Comparison of ENCODE assay signal across 8 cellular contexts in the genomic region with DNA sequence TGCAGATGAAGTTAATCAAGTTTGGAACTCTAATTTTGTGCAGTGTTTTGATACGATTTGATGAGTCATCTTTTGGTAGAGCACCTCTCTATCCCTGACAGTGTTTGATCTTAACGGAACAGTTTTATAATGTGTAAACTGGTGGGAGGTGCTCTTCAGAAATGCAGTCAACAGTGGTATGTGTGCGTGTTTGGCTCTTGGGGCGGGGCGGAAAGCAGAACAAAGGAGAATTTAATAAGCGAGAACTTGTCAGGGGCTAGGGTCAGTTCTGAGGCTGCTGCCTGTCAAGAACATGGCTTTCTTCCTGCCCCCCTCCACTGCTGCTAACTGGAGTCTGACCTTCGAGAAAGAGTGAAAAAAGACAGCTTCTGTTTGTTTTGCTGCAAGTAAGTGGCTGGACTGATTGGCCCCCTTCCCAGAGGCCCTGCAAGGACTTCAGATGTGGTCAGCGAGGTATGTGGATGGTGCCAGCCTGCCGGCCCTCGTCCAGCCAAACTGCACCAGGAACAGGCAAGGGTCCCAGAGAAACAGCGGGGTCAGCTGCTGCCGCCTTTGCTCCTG. TPM values are rescaled to one million over a fixed set of nuclear protein-coding genes. Genes with fewer than 3 reads are reported as not detected.
DNase-seq lines count a peak whose midpoint lies in the region; ATAC-seq lines count a peak whose summit lies in the region.

No MANE protein-coding gene starts in this region.

- POLR2A ChIA-PET in activated CD8-positive, alpha-beta T cell treated with anti-CD3 and anti-CD28 coated beads, Interleukin-2, amount 10 ng/mL, durations not matched to agents 7 days and 5 days (lab: Charles Lee), result interaction anchor here (0.9 to 1.2 kb wide), 3 partner anchors 31 to 67 kb away, joined by 3 to 4 read pairs (median 4); no protein-coding TSS in a partner anchor

- H3K4me3 ChIP-seq in HUES64 (ENCODE audit: low read length) (no peak overlapping the region), endocrine pancreas (ENCODE audit: control insufficient read depth, insufficient read depth, low read length) (peak overlapping the region; percentile 22)

- peaks cover 72% of the 10 kb centered on the region for H3K36me3 ChIP-seq in HUES64 (ENCODE audit: insufficient read depth, low read length)
- no peaks in the 10 kb centered on the region for H3K36me3 ChIP-seq in endocrine pancreas (ENCODE audit: control insufficient read depth, insufficient read depth, low read length)

- ATAC-seq in activated CD8-positive, alpha-beta T cell treated with anti-CD3 and anti-CD28 coated beads, Interleukin-2, amount 10 ng/mL, durations not matched to agents 7 days and 5 days, result no peak
- no peak for ATAC-seq in stimulated activated naive B cell treated with anti-CD40 and anti-IgM and Interleukin-4, amounts not matched to agents 10 μg/mL and 1 μg/mL and 100 μg/mL, for 72 hours (replicated peaks)
- ATAC-seq in GM21528 (IDR thresholded peaks at IDR 0.05; ENCODE audit: low FRiP score, unreplicated experiment), result no peak
- ATAC-seq in GM18519 (IDR thresholded peaks at IDR 0.05; ENCODE audit: low FRiP score, unreplicated experiment), result no peak

- peaks cover 61% of the 10 kb centered on the region for H3K4me1 Mint-ChIP-seq in activated CD8-positive, alpha-beta T cell treated with anti-CD3 and anti-CD28 coated beads, Interleukin-2, amount 10 ng/mL, durations not matched to agents 7 days and 5 days (ENCODE audit: low read depth)
- peaks cover 0 to 12% of the 10 kb centered on the region in 2 donors for H3K4me1 Mint-ChIP-seq in stimulated activated naive B cell treated with anti-CD40 and anti-IgM and Interleukin-4, amounts not matched to agents 10 μg/mL and 1 μg/mL and 100 μg/mL, for 72 hours

- H3K27ac Mint-ChIP-seq in activated CD8-positive, alpha-beta T cell treated with anti-CD3 and anti-CD28 coated beads, Interleukin-2, amount 10 ng/mL, durations not matched to agents 7 days and 5 days, result peak overlapping the region; percentile 27
- H3K27ac Mint-ChIP-seq in stimulated activated naive B cell treated with anti-CD40 and anti-IgM and Interleukin-4, amounts not matched to agents 10 μg/mL and 1 μg/mL and 100 μg/mL, for 72 hours, result peak overlapping the region; percentile 42

- no peaks in the 10 kb centered on the region for H3K27me3 Mint-ChIP-seq in activated CD8-positive, alpha-beta T cell treated with anti-CD3 and anti-CD28 coated beads, Interleukin-2, amount 10 ng/mL, durations not matched to agents 7 days and 5 days (ENCODE audit: low read depth)
- H3K27me3 Mint-ChIP-seq in stimulated activated naive B cell treated with anti-CD40 and anti-IgM and Interleukin-4, amounts not matched to agents 10 μg/mL and 1 μg/mL and 100 μg/mL, for 72 hours, result no peaks in the 10 kb centered on the region

- no peaks in the 10 kb centered on the region for H3K9me3 Mint-ChIP-seq in activated CD8-positive, alpha-beta T cell treated with anti-CD3 and anti-CD28 coated beads, Interleukin-2, amount 10 ng/mL, durations not matched to agents 7 days and 5 days (ENCODE audit: insufficient read depth)
- no peaks in the 10 kb centered on the region for H3K9me3 Mint-ChIP-seq in stimulated activated naive B cell treated with anti-CD40 and anti-IgM and Interleukin-4, amounts not matched to agents 10 μg/mL and 1 μg/mL and 100 μg/mL, for 72 hours

- peak; percentile 34 for DNase-seq in activated CD8-positive, alpha-beta T cell treated with anti-CD3 and anti-CD28 coated beads, Interleukin-2, amount 10 ng/mL, durations not matched to agents 7 days and 5 days
- DNase-seq in myocyte (ENCODE audit: low read depth), result peak; percentile 90
- DNase-seq in stimulated activated naive B cell treated with anti-CD40 and anti-IgM and Interleukin-4, amounts not matched to agents 10 μg/mL and 1 μg/mL and 100 μg/mL, for 72 hours, result no peak
- no peak for DNase-seq in SKM-1 treated with dmso at 0.1 percent for 144 hours (lab: John Stamatoyannopoulos, UW; ENCODE audit: unreplicated experiment)

- H3K9ac ChIP-seq in HUES64 (ENCODE audit: low read depth, low read length) (no peak overlapping the region), endocrine pancreas (ENCODE audit: control insufficient read depth, insufficient read depth, low read length) (no peak overlapping the region)

- H3K9me3 ChIP-seq in HUES64 (ENCODE audit: insufficient read depth, low read depth, low read length), result no peaks in the 10 kb centered on the region
- no peaks in the 10 kb centered on the region for H3K9me3 ChIP-seq in endocrine pancreas (ENCODE audit: control insufficient read depth, low read length)

- H3K27me3 ChIP-seq in HUES64 (ENCODE audit: insufficient read depth, low read length) (no peaks in the 10 kb centered on the region), endocrine pancreas (ENCODE audit: control insufficient read depth, insufficient read depth, low read length) (no peaks in the 10 kb centered on the region)

- no peak overlapping the region for H3K4me3 Mint-ChIP-seq in activated CD8-positive, alpha-beta T cell treated with anti-CD3 and anti-CD28 coated beads, Interleukin-2, amount 10 ng/mL, durations not matched to agents 7 days and 5 days
- H3K4me3 Mint-ChIP-seq in stimulated activated naive B cell treated with anti-CD40 and anti-IgM and Interleukin-4, amounts not matched to agents 10 μg/mL and 1 μg/mL and 100 μg/mL, for 72 hours, result no peak overlapping the region

- H3K36me3 Mint-ChIP-seq in activated CD8-positive, alpha-beta T cell treated with anti-CD3 and anti-CD28 coated beads, Interleukin-2, amount 10 ng/mL, durations not matched to agents 7 days and 5 days (ENCODE audit: low read depth), result peaks cover 52% of the 10 kb centered on the region
- H3K36me3 Mint-ChIP-seq in stimulated activated naive B cell treated with anti-CD40 and anti-IgM and Interleukin-4, amounts not matched to agents 10 μg/mL and 1 μg/mL and 100 μg/mL, for 72 hours, result peaks cover 23 to 43% of the 10 kb centered on the region in 2 donors

- CTCF ChIA-PET in activated CD8-positive, alpha-beta T cell treated with anti-CD3 and anti-CD28 coated beads, Interleukin-2, amount 10 ng/mL, durations not matched to agents 7 days and 5 days (lab: Charles Lee), result interaction anchor here (0.6 to 2.2 kb wide), 5 partner anchors 21 to 57 kb away, joined by 3 to 17 read pairs (median 8); no protein-coding TSS in a partner anchor

- WGBS in HUES64, result 92% methylated on average over 12 of the region's 12 CpGs

- 0 out of 2 replicates have a peak overlapping the region, but pooled peaks have one; percentile 10 for H3K27ac ChIP-seq in HUES64 (ENCODE audit: low read depth, low read length)

- H3K4me1 ChIP-seq in HUES64 (ENCODE audit: insufficient read depth, low read length) (peaks cover 5% of the 10 kb centered on the region; the same call in 1 of the 2 replicates), endocrine pancreas (ENCODE audit: control insufficient read depth, insufficient read depth, low read length) (peaks cover 4% of the 10 kb centered on the region)

RNA-seq across cellular contexts. Expression of gene BBC3, which starts 40.8 kb away (rescaled TPM):
- 15.9 TPM for polyA plus RNA-seq in HUES64 (2013, experiment 1 of 2)
- 13.9 TPM for polyA plus RNA-seq in HUES64 (2013, experiment 2 of 2)
- total RNA-seq in activated CD8-positive, alpha-beta T cell treated with anti-CD3 and anti-CD28 coated beads, Interleukin-2, amount 10 ng/mL, durations not matched to agents 7 days and 5 days, result 10 to 100 TPM; 15.7 to 16.8 TPM
- total RNA-seq in myocyte, result 13.2 and 18.0 TPM in 2 replicates
- polyA plus RNA-seq in myocyte (2012), result 21.5 TPM

RNA-seq across cellular contexts. Expression of gene SAE1, which starts 59.6 kb away (rescaled TPM):
- 192 TPM for polyA plus RNA-seq in HUES64 (2013, experiment 1 of 2)
- polyA plus RNA-seq in HUES64 (2013, experiment 2 of 2), result 205 TPM
- total RNA-seq in activated CD8-positive, alpha-beta T cell treated with anti-CD3 and anti-CD28 coated beads, Interleukin-2, amount 10 ng/mL, durations not matched to agents 7 days and 5 days, result 100 to 1,000 TPM; 165 to 175 TPM
- total RNA-seq in myocyte, result 144 and 177 TPM in 2 replicates
- 104 TPM for polyA plus RNA-seq in myocyte (2012)

Comparison
In these comparisons a context has a peak if more than half of its experiments do, and no peak if none do; other contexts are left out.
1. DNase-seq: peak in activated CD8-positive, alpha-beta T cell treated with anti-CD3 and anti-CD28 coated beads, Interleukin-2, amount 10 ng/mL, durations not matched to agents 7 days and 5 days (single experiment) and myocyte (single experiment); none in stimulated activated naive B cell treated with anti-CD40 and anti-IgM and Interleukin-4, amounts not matched to agents 10 μg/mL and 1 μg/mL and 100 μg/mL, for 72 hours (single experiment) and SKM-1 treated with dmso at 0.1 percent for 144 hours (single experiment).